In genomic region chr2:106461882-106462281, GRCh38 we compare ENCODE assay signal across 13 cellular contexts. TPM values are rescaled to one million over a fixed set of nuclear protein-coding genes. Genes with fewer than 3 reads are reported as not detected.
A peak's percentile ranks its signal among the peaks of the same experiment; 100 is the strongest.
DNase-seq lines count a peak whose midpoint lies in the region; ATAC-seq, FAIRE-seq and TF ChIP-seq lines count a peak whose summit lies in the region.
"Not testable (repeated sequence)": the region's sequence is repeated elsewhere in the genome, so short reads cannot be mapped to it uniquely, and the experiment has no call there.
"Had no signal": no experiment of that assay in that cellular context is flagged by ENCODE, and none has a peak within 500 bp of the region (broad histone marks: within the 10 kb centered on the region; RNA-seq: fewer than 3 reads in every experiment).

No MANE protein-coding gene starts in this region.

- ATAC-seq in Panc1; stimulated activated naive CD8-positive, alpha-beta T cell treated with anti-CD3 and anti-CD28 coated beads, Interleukin-15, amount 100 ng/mL, for 72 hours: not testable (repeated sequence)
- peak; percentile 46; the same call in 1 of the 3 replicates for ATAC-seq in HepG2

- not testable (repeated sequence) for H3K4me3 Mint-ChIP-seq in activated CD4-positive, alpha-beta T cell treated with anti-CD3 and anti-CD28 coated beads, Interleukin-2, amount 10 ng/mL, durations not matched to agents 24 days and 14 days; endodermal cell
- peak overlapping the region in 1 of 2 donors; percentile 49 for H3K4me3 Mint-ChIP-seq in stimulated activated naive CD8-positive, alpha-beta T cell treated with anti-CD3 and anti-CD28 coated beads, Interleukin-15, amount 100 ng/mL, for 72 hours

- POLR2A ChIA-PET in Panc1 (lab: Charles Lee); HepG2 (lab: Yijun Ruan, JAX): not testable (repeated sequence)

- not testable (repeated sequence) for H3K9me3 Mint-ChIP-seq in activated CD4-positive, alpha-beta T cell treated with anti-CD3 and anti-CD28 coated beads, Interleukin-2, amount 10 ng/mL, durations not matched to agents 24 days and 14 days; endodermal cell; stimulated activated naive CD8-positive, alpha-beta T cell treated with anti-CD3 and anti-CD28 coated beads, Interleukin-15, amount 100 ng/mL, for 72 hours

- H2AFZ ChIP-seq in HepG2 (ENCODE audit: low read length) = not testable (repeated sequence)

- not testable (repeated sequence) for H3K9ac ChIP-seq in endodermal cell (ENCODE audit: extremely low read depth, low read length, poor library complexity, severe bottlenecking); HepG2 (ENCODE audit: insufficient read depth, low read depth, low read length)

- H3K9me3 ChIP-seq in Panc1 (ENCODE audit: control insufficient read depth, insufficient read depth, low read depth, low read length); endodermal cell (ENCODE audit: control insufficient read depth, low read length); HepG2 (ENCODE audit: low read length): not testable (repeated sequence)

- not testable (repeated sequence) for H3K4me3 ChIP-seq in Panc1 (ENCODE audit: low read depth in 2 of 2, low read length in 2 of 2); endodermal cell (ENCODE audit: low read length); HepG2 (replicated peaks in 1 of 3; ENCODE audit: insufficient read depth in 1 of 3, low read depth in 2 of 3, low read length in 3 of 3)

- not testable (repeated sequence) for H3K27me3 Mint-ChIP-seq in activated CD4-positive, alpha-beta T cell treated with anti-CD3 and anti-CD28 coated beads, Interleukin-2, amount 10 ng/mL, durations not matched to agents 24 days and 14 days; endodermal cell (ENCODE audit: insufficient read depth); stimulated activated naive CD8-positive, alpha-beta T cell treated with anti-CD3 and anti-CD28 coated beads, Interleukin-15, amount 100 ng/mL, for 72 hours

- not testable (repeated sequence) for H4K20me1 ChIP-seq in HepG2 (ENCODE audit: insufficient read depth, low read length)

- in situ Hi-C loops in Panc1 (cut with HindIII; ENCODE audit: low pct_unique_long_range_greater_than_20kb, low sequenced_read_pairs); HepG2 (cut with HindIII; ENCODE audit: extremely low pct_ligation_motif_present, low pct_unique_long_range_greater_than_20kb): not testable (repeated sequence)

- BruUV-seq in Panc1 (replicated peaks; lab: Mats Ljungman, UMichigan); HepG2 (replicated peaks; lab: Mats Ljungman, UMichigan): not testable (repeated sequence)

- not testable (repeated sequence) for H3K4me2 ChIP-seq in HepG2 (ENCODE audit: low read depth, low read length)

- TF ChIP-seq RAD21 in HepG2 (CRISPR knock-in tag; IDR thresholded peaks at IDR 0.05) = not testable (repeated sequence)

- not testable (repeated sequence) for H3K4me1 Mint-ChIP-seq in activated CD4-positive, alpha-beta T cell treated with anti-CD3 and anti-CD28 coated beads, Interleukin-2, amount 10 ng/mL, durations not matched to agents 24 days and 14 days; endodermal cell; stimulated activated naive CD8-positive, alpha-beta T cell treated with anti-CD3 and anti-CD28 coated beads, Interleukin-15, amount 100 ng/mL, for 72 hours

- not testable (repeated sequence) for TF ChIP-seq POLR2A in HepG2 (IDR thresholded peaks at IDR 0.05; ENCODE audit: insufficient read depth in 1 of 2, low read depth in 2 of 2, low read length in 2 of 2)

- intact Hi-C loops in Panc1 (cut with micrococcal nuclease; ENCODE audit: unreplicated experiment); activated CD4-positive, alpha-beta T cell treated with anti-CD3 and anti-CD28 coated beads, Interleukin-2, amount 10 ng/mL, durations not matched to agents 24 days and 14 days (cut with micrococcal nuclease): not testable (repeated sequence)
- intact Hi-C loops in HepG2 (cut with micrococcal nuclease; ENCODE audit: unreplicated experiment) = loop anchor here (5.0 kb wide), 1 partner anchor 80 kb away; no protein-coding TSS in a partner anchor

- not testable (repeated sequence) for H3K36me3 Mint-ChIP-seq in activated CD4-positive, alpha-beta T cell treated with anti-CD3 and anti-CD28 coated beads, Interleukin-2, amount 10 ng/mL, durations not matched to agents 24 days and 14 days (ENCODE audit: low read depth); endodermal cell (ENCODE audit: low read depth)

- not testable (repeated sequence) for H3K27ac Mint-ChIP-seq in activated CD4-positive, alpha-beta T cell treated with anti-CD3 and anti-CD28 coated beads, Interleukin-2, amount 10 ng/mL, durations not matched to agents 24 days and 14 days; endodermal cell; stimulated activated naive CD8-positive, alpha-beta T cell treated with anti-CD3 and anti-CD28 coated beads, Interleukin-15, amount 100 ng/mL, for 72 hours

- CTCF ChIA-PET in Panc1 (lab: Charles Lee); HepG2 (lab: Yijun Ruan, JAX; ENCODE audit: low intra/inter-chr PET ratio, low total read pairs): not testable (repeated sequence)

- not testable (repeated sequence) for TF ChIP-seq EP300 in HepG2 (IDR thresholded peaks at IDR 0.05; ENCODE audit: low read depth in 2 of 2, low read length in 2 of 2); HepG2 (CRISPR knock-in tag; IDR thresholded peaks at IDR 0.05; ENCODE audit: borderline replicate concordance)

- TF ChIP-seq CTCF in Panc1 (IDR thresholded peaks at IDR 0.05) = peak; percentile 57
- peak; percentile 67 for TF ChIP-seq CTCF in endodermal cell (conservative IDR thresholded peaks at IDR 0.05)
- TF ChIP-seq CTCF in HepG2 (CRISPR knock-in tag; IDR thresholded peaks at IDR 0.05) = peak; percentile 57

- FAIRE-seq in HepG2 (lab: Jason Lieb, UNC) = not testable (repeated sequence)

- H3K27ac ChIP-seq in Panc1 (ENCODE audit: low read length); endodermal cell (ENCODE audit: low read depth, low read length); HepG2 (ENCODE audit: extremely low read length, insufficient read depth, low read length): not testable (repeated sequence)

- not testable (repeated sequence) for H3K27me3 ChIP-seq in Panc1 (ENCODE audit: control insufficient read depth, insufficient read depth, low read length); endodermal cell (ENCODE audit: control insufficient read depth, insufficient read depth, low read length, poor library complexity, severe bottlenecking); HepG2 (ENCODE audit: control insufficient read depth in 1 of 2, insufficient read depth in 2 of 2, low read length in 2 of 2)

- 56% methylated on average over 8 of the region's 10 CpGs; no CpG with 5 or more reads in 1 of the 2 experiments for WGBS in endodermal cell (ENCODE audit: insufficient coverage in 1 of 2, insufficient read length in 1 of 2), 2 experiments
- WGBS in HepG2 (ENCODE audit: low lambda C conversion rate) = 27% methylated on average over 10 of the region's 10 CpGs

- H3K36me3 ChIP-seq in Panc1 (ENCODE audit: control insufficient read depth, insufficient read depth, low read length); endodermal cell (ENCODE audit: control insufficient read depth, insufficient read depth, low read length); HepG2 (replicated peaks in 1 of 2; ENCODE audit: control insufficient read depth in 1 of 2, insufficient read depth in 2 of 2, low read length in 2 of 2): not testable (repeated sequence)

- H3K79me2 ChIP-seq in HepG2 (ENCODE audit: insufficient read depth, low read length) = not testable (repeated sequence)

- not testable (repeated sequence) for H3K4me1 ChIP-seq in Panc1 (ENCODE audit: control insufficient read depth, insufficient read depth, low read length); endodermal cell (ENCODE audit: control insufficient read depth, insufficient read depth, low read length); HepG2 (ENCODE audit: insufficient read depth, low read length)

- DNase-seq in ELF-1 (ENCODE audit: low read depth, low spot score) (peak; percentile 57), Kasumi-1 (lab: John Stamatoyannopoulos, UW) (peak; percentile 18 to 34), endodermal cell (peak; percentile 63)
- not testable (repeated sequence) for DNase-seq in Panc1 (ENCODE audit: low read depth, low spot score); HepG2 (ENCODE audit: low spot score)
- DNase-seq in activated CD4-positive, alpha-beta T cell treated with anti-CD3 and anti-CD28 coated beads, Interleukin-2, amount 10 ng/mL, durations not matched to agents 24 days and 14 days = peak; percentile 57
- peak; percentile 20 for DNase-seq in activated naive CD4-positive, alpha-beta T cell treated with Interleukin-2 at 50 U/mL for 16 hours
- DNase-seq in stimulated activated naive CD8-positive, alpha-beta T cell treated with anti-CD3 and anti-CD28 coated beads, Interleukin-15, amount 100 ng/mL, for 72 hours = peak; percentile 19 to 33

RNA-seq across cellular contexts. Expression of gene RGPD3, which starts 6.3 kb away (rescaled TPM):
- 0.31 TPM for total RNA-seq in Panc1 (2021; ENCODE audit: unreplicated experiment)
- 0.15 TPM for polyA plus RNA-seq in Panc1 (2012; ENCODE audit: insufficient read length)
- 0.21 TPM in 2 replicates for total RNA-seq in activated CD4-positive, alpha-beta T cell treated with anti-CD3 and anti-CD28 coated beads, Interleukin-2, amount 10 ng/mL, durations not matched to agents 24 days and 14 days
- total RNA-seq in endodermal cell = under 1 TPM; 0.49 to 0.59 TPM
- polyA plus RNA-seq in endodermal cell (2013, experiment 1 of 2) = 0.43 TPM
- polyA plus RNA-seq in endodermal cell (2013, experiment 2 of 2) = 0.41 TPM
- total RNA-seq in HepG2 (2016; rRNA removed; fragmentation: Illumina TruSeq; extraction: Trizol) = 0.24 and 0.53 TPM in 2 replicates
- total RNA-seq in HepG2 (2016; cell fraction: cytosol; rRNA removed; fragmentation: Illumina TruSeq; extraction: Trizol; ENCODE audit: low read depth) = 0.09 and 0.10 TPM in 2 replicates
- 0.28 and 0.49 TPM in 2 replicates for total RNA-seq in HepG2 (2016; cell fraction: insoluble cytoplasmic fraction; rRNA removed; fragmentation: Illumina TruSeq; extraction: Trizol)
- 0.10 and 0.15 TPM in 2 replicates for total RNA-seq in HepG2 (2016; cell fraction: membrane; rRNA removed; fragmentation: Illumina TruSeq; extraction: Trizol)
- total RNA-seq in HepG2 (2016; cell fraction: nucleus; rRNA removed; fragmentation: Illumina TruSeq; extraction: Trizol) = 0.41 and 0.50 TPM in 2 replicates
- 0.05 and 0.13 TPM in 2 replicates for polyA plus RNA-seq in HepG2 (2011; rRNA removed)
- polyA plus RNA-seq in HepG2 (2011; cell fraction: cytosol; rRNA removed) = 0.08 and 0.12 TPM in 2 replicates
- polyA plus RNA-seq in HepG2 (2011; cell fraction: nucleus; rRNA removed) = 0.27 and 0.28 TPM in 2 replicates
- polyA plus RNA-seq in HepG2 (2012) = 0.25 and 0.33 TPM in 2 replicates
- polyA plus RNA-seq in HepG2 (2016; cell fraction: cytosol; fragmentation: Illumina TruSeq; extraction: Trizol; ENCODE audit: low read depth) = 0.03 TPM in 1 of 2 replicates, not detected in the other
- 0.10 and 0.14 TPM in 2 replicates for polyA plus RNA-seq in HepG2 (2016; cell fraction: insoluble cytoplasmic fraction; fragmentation: Illumina TruSeq; extraction: Trizol; ENCODE audit: low read depth)
- polyA plus RNA-seq in HepG2 (2016; cell fraction: membrane; fragmentation: Illumina TruSeq; extraction: Trizol; ENCODE audit: low read depth) = not detected in 2 replicates
- polyA plus RNA-seq in HepG2 (2016; cell fraction: nucleus; fragmentation: Illumina TruSeq; extraction: Trizol; ENCODE audit: insufficient read depth, low read depth) = 0.59 and 0.68 TPM in 2 replicates
- polyA minus RNA-seq in HepG2 (2011; rRNA and poly(A)+ RNA removed; ENCODE audit: low replicate concordance) = 0.04 and 0.07 TPM in 2 replicates
- polyA minus RNA-seq in HepG2 (2011; cell fraction: cytosol; rRNA and poly(A)+ RNA removed) = 0.10 TPM in 1 of 2 replicates, not detected in the other
- polyA minus RNA-seq in HepG2 (2011; cell fraction: nucleus; rRNA and poly(A)+ RNA removed) = 0.64 and 0.75 TPM in 2 replicates

RNA-seq across cellular contexts. Expression of gene CD8B2, which starts 25.3 kb away (rescaled TPM):
- total RNA-seq in Panc1 (2021; ENCODE audit: unreplicated experiment) (not detected), endodermal cell (not detected), HepG2 (2016; rRNA removed; fragmentation: Illumina TruSeq; extraction: Trizol) (not detected in 2 replicates)
- polyA plus RNA-seq in Panc1 (2012; ENCODE audit: insufficient read length) = not detected
- 0.09 and 0.12 TPM in 2 replicates for total RNA-seq in activated CD4-positive, alpha-beta T cell treated with anti-CD3 and anti-CD28 coated beads, Interleukin-2, amount 10 ng/mL, durations not matched to agents 24 days and 14 days
- polyA plus RNA-seq in endodermal cell (2013, experiment 1 of 2) = not detected
- polyA plus RNA-seq in endodermal cell (2013, experiment 2 of 2) = not detected
- total RNA-seq in HepG2 (2016; cell fraction: cytosol; rRNA removed; fragmentation: Illumina TruSeq; extraction: Trizol; ENCODE audit: low read depth) = not detected in 2 replicates
- not detected in 2 replicates for total RNA-seq in HepG2 (2016; cell fraction: insoluble cytoplasmic fraction; rRNA removed; fragmentation: Illumina TruSeq; extraction: Trizol)
- total RNA-seq in HepG2 (2016; cell fraction: membrane; rRNA removed; fragmentation: Illumina TruSeq; extraction: Trizol) = not detected in 2 replicates
- not detected in 2 replicates for total RNA-seq in HepG2 (2016; cell fraction: nucleus; rRNA removed; fragmentation: Illumina TruSeq; extraction: Trizol)
- polyA plus RNA-seq in HepG2 (2011; rRNA removed) = not detected in 2 replicates
- not detected in 2 replicates for polyA plus RNA-seq in HepG2 (2011; cell fraction: cytosol; rRNA removed)
- polyA plus RNA-seq in HepG2 (2011; cell fraction: nucleus; rRNA removed) = not detected in 2 replicates
- polyA plus RNA-seq in HepG2 (2012) = not detected in 2 replicates
- not detected in 2 replicates for polyA plus RNA-seq in HepG2 (2016; cell fraction: cytosol; fragmentation: Illumina TruSeq; extraction: Trizol; ENCODE audit: low read depth)
- not detected in 2 replicates for polyA plus RNA-seq in HepG2 (2016; cell fraction: insoluble cytoplasmic fraction; fragmentation: Illumina TruSeq; extraction: Trizol; ENCODE audit: low read depth)
- polyA plus RNA-seq in HepG2 (2016; cell fraction: membrane; fragmentation: Illumina TruSeq; extraction: Trizol; ENCODE audit: low read depth) = not detected in 2 replicates
- not detected in 2 replicates for polyA plus RNA-seq in HepG2 (2016; cell fraction: nucleus; fragmentation: Illumina TruSeq; extraction: Trizol; ENCODE audit: insufficient read depth, low read depth)
- not detected in 2 replicates for polyA minus RNA-seq in HepG2 (2011; rRNA and poly(A)+ RNA removed; ENCODE audit: low replicate concordance)
- not detected in 2 replicates for polyA minus RNA-seq in HepG2 (2011; cell fraction: cytosol; rRNA and poly(A)+ RNA removed)
- polyA minus RNA-seq in HepG2 (2011; cell fraction: nucleus; rRNA and poly(A)+ RNA removed) = not detected in 2 replicates
- total RNA-seq: ascending aorta, IMR-90, left lobe of liver, sigmoid colon, SJSA1 had no signal
- polyA plus RNA-seq: IMR-90 had no signal
